In the genomic region with DNA sequence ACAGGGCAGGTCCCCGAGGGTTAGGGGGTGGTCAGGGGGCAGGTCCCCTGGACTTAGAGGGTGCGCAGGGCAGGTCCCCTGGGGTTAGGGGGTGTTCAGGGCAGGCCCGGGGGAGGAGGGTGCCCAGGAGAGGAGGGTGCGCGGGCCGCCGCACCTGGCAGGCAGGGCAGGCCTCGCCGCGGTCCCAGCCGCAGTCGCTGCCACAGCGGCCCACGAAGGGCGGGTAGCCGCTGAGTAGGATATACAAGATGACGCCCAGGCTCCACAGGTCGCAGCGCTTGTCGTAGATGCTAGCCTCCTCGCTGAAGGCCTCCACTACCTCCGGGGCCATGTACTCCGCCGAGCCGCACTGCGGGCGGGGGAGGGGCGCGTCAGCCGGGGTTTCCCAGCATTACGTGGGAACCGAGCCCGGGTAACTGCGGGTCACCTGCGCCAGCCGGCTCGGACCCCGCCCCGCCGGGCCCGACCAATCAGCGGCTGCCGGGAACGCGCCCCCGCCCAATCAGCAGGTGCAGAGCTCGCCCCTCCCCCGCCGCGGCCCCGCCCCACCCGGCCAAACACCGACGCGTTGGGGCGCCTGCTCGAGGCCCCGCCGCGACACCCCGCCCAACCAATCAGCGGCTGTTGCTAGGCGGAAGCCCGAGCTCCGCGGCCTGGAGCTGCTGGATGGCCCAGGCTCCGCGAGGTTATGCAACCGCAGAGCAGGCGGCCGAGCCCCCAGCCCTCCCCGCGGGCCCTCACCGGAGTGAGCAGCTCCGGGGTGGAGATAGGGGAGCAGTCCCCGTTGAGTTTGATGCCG, we compare ENCODE assay signal across 8 cellular contexts. TPM values are rescaled to one million over a fixed set of nuclear protein-coding genes. Genes with fewer than 3 reads are reported as not detected.
A peak's percentile ranks its signal among the peaks of the same experiment; 100 is the strongest.
DNase-seq lines count a peak whose midpoint lies in the region; ATAC-seq and TF ChIP-seq lines count a peak whose summit lies in the region.

No MANE protein-coding gene starts in this region.

- H3K9me3 ChIP-seq in aorta (ENCODE audit: control insufficient read depth, low read length): no peaks in the 10 kb centered on the region

- TF ChIP-seq CTCF in GM12865 (IDR thresholded peaks at IDR 0.05; ENCODE audit: insufficient read depth, low read depth, low read length, missing control alignments): no peak

- H3K27me3 ChIP-seq in aorta (ENCODE audit: control insufficient read depth in 1 of 2, insufficient read depth in 2 of 2, low read length in 1 of 2): no peaks in the 10 kb centered on the region

- peak; percentile 99 for DNase-seq in GM12865 (ENCODE audit: low read depth)
- peak; percentile 84 for DNase-seq in NCI-H1694 (lab: John Stamatoyannopoulos, UW)
- DNase-seq in T-helper 22 cell (ENCODE audit: low read depth): peak; percentile 99
- peak; percentile 98 for DNase-seq in astrocyte of the hippocampus (ENCODE audit: low read depth, low spot score)
- DNase-seq in hepatic stellate cell (ENCODE audit: low spot score): peak; percentile 85
- peak; percentile 92 for DNase-seq in retina
- peak; percentile 99 to 100 for DNase-seq in aorta

- H3K36me3 ChIP-seq in aorta (ENCODE audit: control insufficient read depth in 1 of 2, insufficient read depth in 2 of 2, low read length in 1 of 2): peaks cover 0 to 3% of the 10 kb centered on the region in 2 donors

- 13 to 18% methylated on average over 43 to 77 of the region's 77 CpGs for WGBS in aorta, 2 donors

- H3K4me1 ChIP-seq in aorta (ENCODE audit: control insufficient read depth in 1 of 2, insufficient read depth in 2 of 2, low read length in 2 of 2): no peaks in the 10 kb centered on the region

- ATAC-seq in HG02763 (IDR thresholded peaks at IDR 0.05; ENCODE audit: unreplicated experiment): peak; percentile 62
- ATAC-seq in aorta (ENCODE audit: low FRiP score): peak; percentile 93

- H3K4me3 ChIP-seq in GM12865 (ENCODE audit: low read depth, low read length): peak overlapping the region; percentile 45
- peak overlapping the region in 1 of 2 donors; percentile 4 for H3K4me3 ChIP-seq in aorta (ENCODE audit: low read length in 2 of 2)

- intact Hi-C loops in aorta (cut with DNase I): no loop called here

- peak overlapping the region; percentile 31 to 73 for H3K27ac ChIP-seq in aorta (ENCODE audit: low read depth in 1 of 2, low read length in 2 of 2)

RNA-seq across cellular contexts. Expression of a gene that starts 9.2 kb away (rescaled TPM):
- total RNA-seq in aorta: 100 to 1,000 TPM in 1 of 2 donors, 10 to 100 TPM in 1; 93.0 to 103 TPM
- polyA plus RNA-seq in aorta: 10 to 100 TPM; 49.3 to 68.1 TPM

RNA-seq across cellular contexts. Expression of a gene that starts 26.4 kb away (rescaled TPM):
- 10 to 100 TPM; 46.2 to 62.7 TPM for total RNA-seq in aorta
- 10 to 100 TPM; 27.5 to 56.7 TPM for polyA plus RNA-seq in aorta

RNA-seq across cellular contexts. Expression of a gene that starts 54.2 kb away (rescaled TPM):
- 10 to 100 TPM; 41.1 to 43.6 TPM for total RNA-seq in aorta
- polyA plus RNA-seq in aorta: 10 to 100 TPM; 12.5 to 15.5 TPM

RNA-seq across cellular contexts. Expression of a gene that starts 54.8 kb away (rescaled TPM):
- total RNA-seq in aorta: 1 to 10 TPM; 1.6 to 3.6 TPM
- 10 to 100 TPM in 1 of 2 donors, 1 to 10 TPM in 1; 5.5 to 25.2 TPM for polyA plus RNA-seq in aorta
